Comparison of ENCODE assay signal across 24 cellular contexts in genomic region chr15:20652914-20653313, GRCh38.
"Had no signal": no experiment of that assay in that cellular context is flagged by ENCODE, and none has a peak within 500 bp of the region (broad histone marks: within the 10 kb centered on the region; RNA-seq: fewer than 3 reads in every experiment).

No MANE protein-coding gene starts in this region.

- H3K4me3 ChIP-seq: adrenal gland, body of pancreas, colonic mucosa, heart left ventricle had no signal

- H3K27ac ChIP-seq: adrenal gland, body of pancreas, colonic mucosa, heart left ventricle, WERI-Rb-1 had no signal

- DNase-seq: activated B cell treated with CpG ODN at 0.5 μM for 24 hours; activated CD4-positive, alpha-beta T cell treated with anti-CD3 and anti-CD28 coated beads for 48 hours; activated CD4-positive, alpha-beta T cell treated with anti-CD3 and anti-CD28 coated beads, Interleukin-2, amount 50 U/mL, for 1 hour; activated CD4-positive, alpha-beta T cell treated with anti-CD3 and anti-CD28 coated beads, Interleukin-2, amount 50 U/mL, for 48 hours; activated CD8-positive, alpha-beta memory T cell treated with anti-CD3 and anti-CD28 coated beads for 24 hours; activated CD8-positive, alpha-beta T cell treated with anti-CD3 and anti-CD28 coated beads for 36 hours; activated effector memory CD4-positive, alpha-beta T cell treated with Interleukin-2 at 50 U/mL for 16 hours; activated naive CD4-positive, alpha-beta T cell treated with anti-CD3 and anti-CD28 coated beads for 36 hours; activated naive CD8-positive, alpha-beta T cell treated with anti-CD3 and anti-CD28 coated beads for 36 hours; activated naive CD8-positive, alpha-beta T cell treated with anti-CD3 and anti-CD28 coated beads, Interleukin-2, amount 50 U/mL, for 24 hours; activated T-cell treated with anti-CD3 and anti-CD28 coated beads, Interleukin-2, amount 50 U/mL, for 4 hours; adrenal gland; amygdala; aorta; body of pancreas; caudate nucleus; colonic mucosa; effector CD8-positive, alpha-beta T cell; foreskin fibroblast; glutamatergic neuron; heart left ventricle; T-helper 17 cell; T1000; WERI-Rb-1 had no signal

- H3K27me3 ChIP-seq: adrenal gland, body of pancreas, colonic mucosa had no signal

- H3K9me3 ChIP-seq: colonic mucosa, heart left ventricle had no signal

- H3K36me3 ChIP-seq: adrenal gland, colonic mucosa, heart left ventricle, WERI-Rb-1 had no signal

- H3K4me1 ChIP-seq: adrenal gland, body of pancreas, colonic mucosa, heart left ventricle had no signal
